32 cellular contexts compared by ENCODE assay signal in the genomic region with DNA sequence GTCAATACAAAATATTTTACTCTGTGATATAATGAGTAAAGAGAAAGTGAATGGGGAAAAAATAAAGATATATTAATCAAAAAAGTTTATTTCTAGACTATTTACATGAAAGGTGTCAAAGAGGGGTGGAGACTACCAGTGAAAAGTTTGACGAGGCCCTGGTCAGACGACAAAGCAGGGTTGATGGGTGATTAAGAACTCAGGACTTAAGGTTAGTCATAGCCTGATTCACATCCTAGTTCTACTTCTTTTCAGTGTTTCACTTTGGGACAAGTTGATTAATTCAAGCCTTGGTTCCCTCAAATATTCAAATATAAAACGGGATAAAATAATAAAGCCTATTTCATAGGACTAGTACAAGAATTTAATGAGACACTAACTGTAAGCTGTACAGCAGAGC.
"Had no signal": no experiment of that assay in that cellular context is flagged by ENCODE, and none has a peak within 500 bp of the region (broad histone marks: within the 10 kb centered on the region; RNA-seq: fewer than 3 reads in every experiment).

No MANE protein-coding gene starts in this region.

- H3K4me1 ChIP-seq: adrenal gland, breast epithelium, esophagus muscularis mucosa, foreskin keratinocyte, gastrocnemius medialis, heart left ventricle had no signal

- H3K27me3 ChIP-seq: adrenal gland, breast epithelium, cardiac muscle cell, dorsolateral prefrontal cortex, esophagus muscularis mucosa, foreskin keratinocyte, gastrocnemius medialis, heart left ventricle had no signal

- H3K27ac ChIP-seq: adrenal gland, breast epithelium, cardiac muscle cell, coronary artery, dorsolateral prefrontal cortex, esophagus muscularis mucosa, foreskin keratinocyte, gastrocnemius medialis, heart left ventricle, VCaP had no signal

- DNase-seq: activated B cell treated with CpG ODN at 0.5 μM for 24 hours; activated CD4-positive, alpha-beta memory T cell treated with anti-CD3 and anti-CD28 coated beads for 36 hours; activated CD4-positive, alpha-beta T cell treated with anti-CD3 and anti-CD28 coated beads for 48 hours; activated CD8-positive, alpha-beta memory T cell treated with anti-CD3 and anti-CD28 coated beads, Interleukin-2, amount 10 ng/mL, durations not matched to agents 7 days and 5 days; activated CD8-positive, alpha-beta memory T cell treated with anti-CD3 and anti-CD28 coated beads, Interleukin-2, amount 50 U/mL, for 4 hours; activated CD8-positive, alpha-beta T cell treated with anti-CD3 and anti-CD28 coated beads, Interleukin-2, amount 10 ng/mL, durations not matched to agents 7 days and 5 days; activated effector memory CD4-positive, alpha-beta T cell treated with anti-CD3 and anti-CD28 coated beads, Interleukin-2, amount 50 U/mL, for 16 hours; activated naive CD4-positive, alpha-beta T cell treated with anti-CD3 and anti-CD28 coated beads for 36 hours; activated naive CD8-positive, alpha-beta T cell treated with anti-CD3 and anti-CD28 coated beads for 36 hours; activated naive CD8-positive, alpha-beta T cell treated with anti-CD3 and anti-CD28 coated beads, Interleukin-2, amount 50 U/mL, for 24 hours; activated T-cell treated with anti-CD3 and anti-CD28 coated beads, Interleukin-2, amount 50 U/mL, for 1 hour; activated T-cell treated with anti-CD3 and anti-CD28 coated beads, Interleukin-2, amount 50 U/mL, for 48 hours; adrenal gland; amygdala; aorta; central memory CD4-positive, alpha-beta T cell; cerebellar nuclear complex; dorsolateral prefrontal cortex; effector memory CD4-positive, alpha-beta T cell; endodermal cell; erythroblast; foreskin keratinocyte; gastrocnemius medialis; glutamatergic neuron; heart left ventricle; hypothalamus; T-helper 2 cell had no signal

- H3K36me3 ChIP-seq: adrenal gland, breast epithelium, cardiac muscle cell, esophagus muscularis mucosa, gastrocnemius medialis, heart left ventricle had no signal

- H3K9me3 ChIP-seq: adrenal gland, breast epithelium, esophagus muscularis mucosa, gastrocnemius medialis, heart left ventricle had no signal

- H3K4me3 ChIP-seq: adrenal gland, breast epithelium, cardiac muscle cell, coronary artery, dorsolateral prefrontal cortex, esophagus muscularis mucosa, gastrocnemius medialis, heart left ventricle had no signal
